In genomic region chrX:132958086-132958703, GRCh38 we compare ENCODE assay signal across 10 cellular contexts. TPM values are rescaled to one million over a fixed set of nuclear protein-coding genes. Genes with fewer than 3 reads are reported as not detected.
DNase-seq lines count a peak whose midpoint lies in the region; ATAC-seq, FAIRE-seq and TF ChIP-seq lines count a peak whose summit lies in the region.
"Had no signal": no experiment of that assay in that cellular context is flagged by ENCODE, and none has a peak within 500 bp of the region (broad histone marks: within the 10 kb centered on the region; RNA-seq: fewer than 3 reads in every experiment).

HS6ST2 (minus strand) TSS chrX:132958629.

- TF ChIP-seq CTCF in keratinocyte (optimal IDR thresholded peaks at IDR 0.05 in 1 of 3, IDR thresholded peaks at IDR 0.05 in 1 of 3, conservative IDR thresholded peaks at IDR 0.05 in 1 of 3; ENCODE audit: extremely low read depth in 1 of 3, insufficient read depth in 2 of 3, low read length in 3 of 3): no peak

- H3K9ac ChIP-seq in keratinocyte (ENCODE audit: control insufficient read depth, extremely low read depth, insufficient read depth, low read length): no peak within 1 kb of the TSS
- no peak within 1 kb of the TSS for H3K9ac ChIP-seq in stomach smooth muscle (ENCODE audit: low read length in 2 of 2)

- peak within 1 kb of the TSS; percentile 64 for H3K4me3 Mint-ChIP-seq in T-helper 2 cell treated with Interferon-gamma antibody and Interleukin-4, amounts not matched to agents 5 μg/mL and 100 μg/mL, for 36 hours
- H3K4me3 Mint-ChIP-seq in activated naive CD8-positive, alpha-beta T cell: peak within 1 kb of the TSS; percentile 62

- no peaks in the 10 kb centered on the region for H3K4me1 Mint-ChIP-seq in T-helper 2 cell treated with Interferon-gamma antibody and Interleukin-4, amounts not matched to agents 5 μg/mL and 100 μg/mL, for 36 hours (ENCODE audit: low read depth)
- H3K4me1 Mint-ChIP-seq in activated naive CD8-positive, alpha-beta T cell (ENCODE audit: low read depth): peaks cover 6% of the 10 kb centered on the region

- no peaks in the 10 kb centered on the region for H3K36me3 Mint-ChIP-seq in T-helper 2 cell treated with Interferon-gamma antibody and Interleukin-4, amounts not matched to agents 5 μg/mL and 100 μg/mL, for 36 hours (ENCODE audit: low read depth)
- H3K36me3 Mint-ChIP-seq in activated naive CD8-positive, alpha-beta T cell: no peaks in the 10 kb centered on the region

- H3K4me2 ChIP-seq in keratinocyte (ENCODE audit: control insufficient read depth, extremely low read depth, insufficient read depth, low read depth, low read length): peak within 1 kb of the TSS; percentile 37

- H3K4me3 ChIP-seq in keratinocyte (ENCODE audit: control insufficient read depth in 2 of 3, extremely low read depth in 1 of 3, insufficient read depth in 2 of 3, low read depth in 1 of 3, low read length in 3 of 3) (peak within 1 kb of the TSS; percentile 19 to 40 (median 27)), stomach smooth muscle (ENCODE audit: low read length in 2 of 2) (peak within 1 kb of the TSS; percentile 49 to 65)

- H3K79me2 ChIP-seq in keratinocyte (ENCODE audit: control insufficient read depth, insufficient read depth, low read length): no peaks in the 10 kb centered on the region

- H3K36me3 ChIP-seq in keratinocyte (ENCODE audit: control insufficient read depth in 2 of 2, extremely low read depth in 1 of 2, insufficient read depth in 2 of 2, low read length in 2 of 2) (no peaks in the 10 kb centered on the region), stomach smooth muscle (ENCODE audit: control insufficient read depth in 2 of 2, insufficient read depth in 2 of 2, low read length in 2 of 2) (no peaks in the 10 kb centered on the region)

- H3K9me3 Mint-ChIP-seq in T-helper 2 cell treated with Interferon-gamma antibody and Interleukin-4, amounts not matched to agents 5 μg/mL and 100 μg/mL, for 36 hours: no peaks in the 10 kb centered on the region
- H3K9me3 Mint-ChIP-seq in activated naive CD8-positive, alpha-beta T cell (ENCODE audit: low read depth): no peaks in the 10 kb centered on the region

- H3K9me1 ChIP-seq in keratinocyte (ENCODE audit: control insufficient read depth, extremely low read depth, insufficient read depth, low read length): no peaks in the 10 kb centered on the region

- H3K27me3 ChIP-seq in keratinocyte (ENCODE audit: control insufficient read depth, extremely low read depth, insufficient read depth, low read length) (peaks cover 47% of the 10 kb centered on the region), stomach smooth muscle (ENCODE audit: control insufficient read depth in 1 of 2, insufficient read depth in 2 of 2, low read length in 2 of 2) (peaks cover 0 to 36% of the 10 kb centered on the region in 2 donors)

- H3K27ac Mint-ChIP-seq in T-helper 2 cell treated with Interferon-gamma antibody and Interleukin-4, amounts not matched to agents 5 μg/mL and 100 μg/mL, for 36 hours: no peak within 1 kb of the TSS
- H3K27ac Mint-ChIP-seq in activated naive CD8-positive, alpha-beta T cell: no peak within 1 kb of the TSS

- no peaks in the 10 kb centered on the region for H3K9me3 ChIP-seq in keratinocyte (ENCODE audit: control insufficient read depth, low read depth, low read length)
- H3K9me3 ChIP-seq in stomach smooth muscle (ENCODE audit: control insufficient read depth in 2 of 2, low read length in 2 of 2): no peaks in the 10 kb centered on the region

- dilution Hi-C loops in keratinocyte (cut with MboI; ENCODE audit: extremely low pct_ligation_motif_present, low sequenced_read_pairs): no loop called here

- H3K27ac ChIP-seq in keratinocyte (ENCODE audit: control insufficient read depth, insufficient read depth, low read length) (no peak within 1 kb of the TSS), stomach smooth muscle (ENCODE audit: low read length) (no peak within 1 kb of the TSS)

- no peak for DNase-seq in T-helper 2 cell treated with Interferon-gamma antibody and Interleukin-4, amounts not matched to agents 5 μg/mL and 100 μg/mL, for 36 hours (ENCODE audit: low spot score)
- DNase-seq in T-helper 2 cell: no peak
- no peak for DNase-seq in keratinocyte (ENCODE audit: low read depth, low spot score)
- no peak for DNase-seq in NCI-H1417 (lab: John Stamatoyannopoulos, UW)
- DNase-seq in amniotic stem cell (lab: John Stamatoyannopoulos, UW): no peak

- peaks cover 44% of the 10 kb centered on the region for H3K27me3 Mint-ChIP-seq in T-helper 2 cell treated with Interferon-gamma antibody and Interleukin-4, amounts not matched to agents 5 μg/mL and 100 μg/mL, for 36 hours (ENCODE audit: low read depth)
- peaks cover 11% of the 10 kb centered on the region for H3K27me3 Mint-ChIP-seq in activated naive CD8-positive, alpha-beta T cell

- FAIRE-seq in keratinocyte (lab: Jason Lieb, UNC): no peak
- FAIRE-seq: colon had no signal

- H4K20me1 ChIP-seq in keratinocyte (ENCODE audit: control insufficient read depth, extremely low read depth, insufficient read depth, low read length): no peaks in the 10 kb centered on the region

- no peak for ATAC-seq in GM21825 (IDR thresholded peaks at IDR 0.05; ENCODE audit: unreplicated experiment)

- no peak within 1 kb of the TSS for H2AFZ ChIP-seq in keratinocyte (ENCODE audit: control insufficient read depth, low read length)

- H3K4me1 ChIP-seq in keratinocyte (ENCODE audit: control insufficient read depth, extremely low read depth, insufficient read depth, low read length): no peaks in the 10 kb centered on the region
- H3K4me1 ChIP-seq in stomach smooth muscle (ENCODE audit: control insufficient read depth, insufficient read depth, low read length): peaks cover 16% of the 10 kb centered on the region

RNA-seq across cellular contexts. Expression of gene HS6ST2, which starts in this region (rescaled TPM):
- 0.29 to 0.43 TPM (median 0.41 TPM) in 3 replicates for polyA plus RNA-seq in keratinocyte
- 0.21 TPM for polyA plus RNA-seq in keratinocyte (2011; ENCODE audit: low read depth)
- polyA plus RNA-seq in keratinocyte (2011; cell fraction: cytosol; rRNA removed): 0.23 and 0.50 TPM in 2 replicates
- 0.80 and 1.1 TPM in 2 replicates for polyA plus RNA-seq in keratinocyte (2011; cell fraction: nucleus; rRNA removed)
- 0.21 and 0.37 TPM in 2 replicates for polyA plus RNA-seq in keratinocyte (2012; ENCODE audit: low replicate concordance)
- polyA minus RNA-seq in keratinocyte: 0.66 to 2.3 TPM (median 0.86 TPM) in 3 replicates
- polyA minus RNA-seq in keratinocyte (2011; cell fraction: cytosol; rRNA and poly(A)+ RNA removed): 0.77 TPM
- polyA minus RNA-seq in keratinocyte (2011; cell fraction: nucleus; rRNA and poly(A)+ RNA removed): 2.4 and 2.7 TPM in 2 replicates
- polyA plus RNA-seq: BJ had no signal
